28 cellular contexts compared by ENCODE assay signal in the genomic region with DNA sequence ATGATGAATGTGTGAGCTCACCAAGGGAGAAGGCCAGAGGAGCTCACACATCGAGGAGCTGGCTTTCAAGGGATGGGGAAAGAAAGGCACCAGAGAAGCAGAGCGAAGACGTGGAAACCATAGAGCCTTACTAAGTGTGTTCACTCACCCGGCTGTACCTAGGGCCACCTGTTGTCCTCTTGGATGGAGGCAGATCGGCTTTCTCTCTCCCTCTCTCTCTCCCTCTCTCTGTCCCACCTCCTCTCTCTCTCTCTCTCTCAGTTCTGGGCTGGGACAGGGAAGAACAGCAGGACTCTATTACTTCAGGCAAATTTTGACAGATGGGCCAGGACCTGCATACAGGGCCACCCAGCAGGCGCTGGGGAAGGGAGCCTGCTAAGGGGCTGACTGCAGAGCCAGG.
"Had no signal": no experiment of that assay in that cellular context is flagged by ENCODE, and none has a peak within 500 bp of the region (broad histone marks: within the 10 kb centered on the region; RNA-seq: fewer than 3 reads in every experiment).

No MANE protein-coding gene starts in this region.

- H3K4me3 ChIP-seq: esophagus squamous epithelium, heart right ventricle, pancreas, prostate gland, skin epidermis had no signal

- ATAC-seq: activated CD4-positive, alpha-beta T cell treated with anti-CD3 and anti-CD28 coated beads for 36 hours; activated T-cell treated with anti-CD3 and anti-CD28 coated beads, Interleukin-2, amount 50 U/mL, for 72 hours; heart right ventricle; naive thymus-derived CD4-positive, alpha-beta T cell; pancreas; sciatic nerve had no signal

- H3K27ac Mint-ChIP-seq: activated CD4-positive, alpha-beta T cell treated with anti-CD3 and anti-CD28 coated beads for 36 hours; activated T-cell treated with anti-CD3 and anti-CD28 coated beads, Interleukin-2, amount 50 U/mL, for 72 hours; naive thymus-derived CD4-positive, alpha-beta T cell; stimulated activated naive CD8-positive, alpha-beta T cell treated with anti-CD3 and anti-CD28 coated beads, Interleukin-15, Interleukin-2, amounts not matched to agents 100 ng/mL and 50 ng/mL, for 24 hours; T-helper 2 cell treated with Interferon-gamma antibody and Interleukin-4, amounts not matched to agents 5 μg/mL and 100 μg/mL, for 36 hours had no signal

- H3K27me3 Mint-ChIP-seq: activated CD4-positive, alpha-beta T cell treated with anti-CD3 and anti-CD28 coated beads for 36 hours; naive thymus-derived CD4-positive, alpha-beta T cell; stimulated activated naive CD8-positive, alpha-beta T cell treated with anti-CD3 and anti-CD28 coated beads, Interleukin-15, Interleukin-2, amounts not matched to agents 100 ng/mL and 50 ng/mL, for 24 hours had no signal

- H3K36me3 ChIP-seq: esophagus squamous epithelium, heart right ventricle, pancreas, prostate gland had no signal

- DNase-seq: activated CD4-positive, alpha-beta T cell treated with anti-CD3 and anti-CD28 coated beads for 36 hours; activated CD4-positive, CD25-positive, alpha-beta regulatory T cell; activated naive CD4-positive, alpha-beta T cell treated with Interleukin-2 at 50 U/mL for 16 hours; activated T-cell treated with anti-CD3 and anti-CD28 coated beads for 4 hours; activated T-cell treated with anti-CD3 and anti-CD28 coated beads, Interleukin-2, amount 50 U/mL, for 72 hours; amygdala; central memory CD4-positive, alpha-beta T cell; dermis blood vessel endothelial cell; effector CD4-positive, alpha-beta T cell; esophagus squamous epithelium; foreskin melanocyte; heart right ventricle; midbrain; naive thymus-derived CD4-positive, alpha-beta T cell; nucleus accumbens; pancreas; retina; stimulated activated CD4-positive, alpha-beta T cell treated with anti-CD3 and anti-CD28 coated beads, Interleukin-12 subunit alpha, Interleukin-12 subunit beta, amount 100 ng/mL, for 4 hours; stimulated activated CD4-positive, alpha-beta T cell treated with anti-CD3 and anti-CD28 coated beads, Interleukin-4, amount 100 ng/mL, for 1 hour; substantia nigra had no signal

- H3K27me3 ChIP-seq: esophagus squamous epithelium, heart right ventricle, pancreas had no signal

- H3K4me1 ChIP-seq: pancreas, prostate gland had no signal

- H3K9me3 ChIP-seq: esophagus squamous epithelium, heart right ventricle, pancreas, prostate gland had no signal

- FAIRE-seq: colon, endometrium, pancreas had no signal

- H3K4me3 Mint-ChIP-seq: activated CD4-positive, alpha-beta T cell treated with anti-CD3 and anti-CD28 coated beads for 36 hours; activated T-cell treated with anti-CD3 and anti-CD28 coated beads, Interleukin-2, amount 50 U/mL, for 72 hours; naive thymus-derived CD4-positive, alpha-beta T cell; stimulated activated naive CD8-positive, alpha-beta T cell treated with anti-CD3 and anti-CD28 coated beads, Interleukin-15, Interleukin-2, amounts not matched to agents 100 ng/mL and 50 ng/mL, for 24 hours; T-helper 2 cell treated with Interferon-gamma antibody and Interleukin-4, amounts not matched to agents 5 μg/mL and 100 μg/mL, for 36 hours had no signal

- H3K27ac ChIP-seq: epithelial cell of prostate, esophagus squamous epithelium, pancreas had no signal
